15 cellular contexts compared by ENCODE assay signal in the genomic region with DNA sequence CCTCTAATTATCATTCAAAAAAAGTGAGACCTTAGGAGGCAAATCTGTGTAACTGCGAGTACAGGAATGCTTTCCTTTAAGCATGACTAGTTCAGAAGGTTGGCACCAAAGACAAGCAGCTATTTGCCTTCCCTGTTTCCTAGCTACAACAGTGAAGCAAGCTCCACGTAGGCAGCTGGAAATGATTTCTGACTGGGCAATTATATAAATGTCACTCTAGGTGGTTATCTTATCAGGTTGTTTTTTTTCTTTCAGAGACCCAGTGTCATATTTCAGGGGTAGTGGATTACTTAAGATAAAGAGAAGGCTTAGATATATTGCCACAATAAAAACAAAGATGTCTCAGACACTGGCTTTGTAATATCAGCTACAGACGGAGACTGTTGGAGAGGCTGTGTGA.
DNase-seq lines count a peak whose midpoint lies in the region; ATAC-seq, FAIRE-seq and TF ChIP-seq lines count a peak whose summit lies in the region.
"Had no signal": no experiment of that assay in that cellular context is flagged by ENCODE, and none has a peak within 500 bp of the region (broad histone marks: within the 10 kb centered on the region; RNA-seq: fewer than 3 reads in every experiment).

No MANE protein-coding gene starts in this region.

- 0 out of 2 replicates have a peak, but pooled peaks have one; percentile 28 for ATAC-seq in WTC11
- ATAC-seq in upper lobe of right lung: no peak
- no peak for ATAC-seq in stimulated activated naive CD8-positive, alpha-beta T cell treated with anti-CD3 and anti-CD28 coated beads, Interleukin-15, amount 100 ng/mL, for 72 hours
- ATAC-seq: naive thymus-derived CD8-positive, alpha-beta T cell had no signal

- H3K27ac ChIP-seq in A673 (ENCODE audit: low read depth, low read length, poor library complexity, severe bottlenecking) (no peak overlapping the region), HEK293 (ENCODE audit: extremely low read depth, low read depth, low read length) (no peak overlapping the region; the same call in 1 of the 2 replicates), upper lobe of right lung (no peak overlapping the region)
- H3K27ac ChIP-seq: left ventricle myocardium inferior, Peyer's patch, tibial nerve had no signal

- intact Hi-C loops in A673 (cut with micrococcal nuclease; ENCODE audit: unreplicated experiment): no loop called here
- intact Hi-C loops in upper lobe of right lung (cut with DNase I): no loop called here

- peaks cover 4% of the 10 kb centered on the region; the same call in 1 of the 2 replicates for H3K9me3 Mint-ChIP-seq in WTC11
- H3K9me3 Mint-ChIP-seq in nephron: no peaks in the 10 kb centered on the region
- H3K9me3 Mint-ChIP-seq in activated naive CD4-positive, alpha-beta T cell treated with anti-CD3 and anti-CD28 coated beads, Interleukin-2, amount 10 ng/mL, durations not matched to agents 7 days and 5 days: peaks cover 6% of the 10 kb centered on the region
- H3K9me3 Mint-ChIP-seq in stimulated activated naive CD8-positive, alpha-beta T cell treated with anti-CD3 and anti-CD28 coated beads, Interleukin-15, amount 100 ng/mL, for 72 hours: peaks cover 5 to 18% of the 10 kb centered on the region in 2 donors

- POLR2A ChIA-PET in A673 (lab: Charles Lee; ENCODE audit: low non-redundant PET) (no interaction called here), HEK293 (lab: Yijun Ruan, JAX) (interaction anchor here (0.7 kb wide), 1 partner anchor 106 kb away, joined by 5 read pairs; no protein-coding TSS in a partner anchor), WTC11 (lab: Charles Lee) (no interaction called here)

- peaks cover 23% of the 10 kb centered on the region; the same call in 1 of the 2 replicates for H3K4me1 Mint-ChIP-seq in WTC11
- H3K4me1 Mint-ChIP-seq in nephron: peaks cover 20% of the 10 kb centered on the region
- no peaks in the 10 kb centered on the region for H3K4me1 Mint-ChIP-seq in activated naive CD4-positive, alpha-beta T cell treated with anti-CD3 and anti-CD28 coated beads, Interleukin-2, amount 10 ng/mL, durations not matched to agents 7 days and 5 days
- no peaks in the 10 kb centered on the region for H3K4me1 Mint-ChIP-seq in stimulated activated naive CD8-positive, alpha-beta T cell treated with anti-CD3 and anti-CD28 coated beads, Interleukin-15, amount 100 ng/mL, for 72 hours
- H3K4me1 Mint-ChIP-seq: activated B cell treated with CpG ODN at 0.5 μM for 24 hours; naive thymus-derived CD8-positive, alpha-beta T cell had no signal

- H3K27me3 ChIP-seq in A673 (replicated peaks; ENCODE audit: insufficient read depth, low read depth, low read length, poor library complexity): no peaks in the 10 kb centered on the region
- no peaks in the 10 kb centered on the region for H3K27me3 ChIP-seq in upper lobe of right lung
- H3K27me3 ChIP-seq: Peyer's patch, tibial nerve had no signal

- no peaks in the 10 kb centered on the region for H3K4me1 ChIP-seq in A673 (ENCODE audit: insufficient read depth, low read length, poor library complexity, severe bottlenecking)
- peaks cover 11% of the 10 kb centered on the region for H3K4me1 ChIP-seq in HEK293 (ENCODE audit: control insufficient read depth, insufficient read depth, low read length)
- no peaks in the 10 kb centered on the region for H3K4me1 ChIP-seq in upper lobe of right lung
- H3K4me1 ChIP-seq: left ventricle myocardium inferior, Peyer's patch, tibial nerve had no signal

- H3K27ac Mint-ChIP-seq in WTC11 (no peak overlapping the region), nephron (peak overlapping the region in 2 of 3 experiments; percentile 34 to 57)
- no peak overlapping the region for H3K27ac Mint-ChIP-seq in activated naive CD4-positive, alpha-beta T cell treated with anti-CD3 and anti-CD28 coated beads, Interleukin-2, amount 10 ng/mL, durations not matched to agents 7 days and 5 days
- H3K27ac Mint-ChIP-seq in stimulated activated naive CD8-positive, alpha-beta T cell treated with anti-CD3 and anti-CD28 coated beads, Interleukin-15, amount 100 ng/mL, for 72 hours: no peak overlapping the region
- H3K27ac Mint-ChIP-seq: activated B cell treated with CpG ODN at 0.5 μM for 24 hours; naive thymus-derived CD8-positive, alpha-beta T cell had no signal

- H3K4me3 Mint-ChIP-seq in WTC11 (no peak overlapping the region), nephron (no peak overlapping the region)
- H3K4me3 Mint-ChIP-seq in activated naive CD4-positive, alpha-beta T cell treated with anti-CD3 and anti-CD28 coated beads, Interleukin-2, amount 10 ng/mL, durations not matched to agents 7 days and 5 days: no peak overlapping the region
- no peak overlapping the region for H3K4me3 Mint-ChIP-seq in stimulated activated naive CD8-positive, alpha-beta T cell treated with anti-CD3 and anti-CD28 coated beads, Interleukin-15, amount 100 ng/mL, for 72 hours
- H3K4me3 Mint-ChIP-seq: activated B cell treated with CpG ODN at 0.5 μM for 24 hours; naive thymus-derived CD8-positive, alpha-beta T cell had no signal

- TF ChIP-seq CTCF in A673 (conservative IDR thresholded peaks at IDR 0.05; ENCODE audit: low read depth, low read length) (no peak), HEK293 (tag by site-specific recombination; IDR thresholded peaks at IDR 0.05) (no peak), WTC11 (IDR thresholded peaks at IDR 0.05) (no peak), nephron (IDR thresholded peaks at IDR 0.05; ENCODE audit: unreplicated experiment in 3 of 3) (no peak), upper lobe of right lung (IDR thresholded peaks at IDR 0.05) (no peak)

- H3K4me3 ChIP-seq in A673 (ENCODE audit: low read depth, low read length, poor library complexity, severe bottlenecking) (no peak overlapping the region), HEK293 (ENCODE audit: low read depth, low read length) (no peak overlapping the region), upper lobe of right lung (no peak overlapping the region)
- H3K4me3 ChIP-seq: left ventricle myocardium inferior, Peyer's patch, tibial nerve had no signal

- DNase-seq in A673 (ENCODE audit: low spot score) (peak; percentile 51), WTC11 (ENCODE audit: low spot score) (no peak), GM19239 (ENCODE audit: insufficient read length, low spot score) (no peak), upper lobe of right lung (no peak)
- no peak for DNase-seq in activated naive CD4-positive, alpha-beta T cell treated with anti-CD3 and anti-CD28 coated beads, Interleukin-2, amount 10 ng/mL, durations not matched to agents 7 days and 5 days
- DNase-seq in stimulated activated naive CD8-positive, alpha-beta T cell treated with anti-CD3 and anti-CD28 coated beads, Interleukin-15, amount 100 ng/mL, for 72 hours: no peak
- DNase-seq: activated B cell treated with CpG ODN at 0.5 μM for 24 hours; left ventricle myocardium inferior; naive thymus-derived CD8-positive, alpha-beta T cell; NCI-H510A; Peyer's patch; stimulated activated CD4-positive, alpha-beta T cell treated with anti-CD3 and anti-CD28 coated beads, Interleukin-4, amount 100 ng/mL, for 24 hours had no signal

- H3K36me3 ChIP-seq in A673 (ENCODE audit: insufficient read depth, low read length, poor library complexity, severe bottlenecking): no peaks in the 10 kb centered on the region
- no peaks in the 10 kb centered on the region for H3K36me3 ChIP-seq in HEK293 (ENCODE audit: control insufficient read depth in 2 of 2, insufficient read depth in 1 of 2, low read length in 2 of 2)
- no peaks in the 10 kb centered on the region for H3K36me3 ChIP-seq in upper lobe of right lung
- H3K36me3 ChIP-seq: left ventricle myocardium inferior, Peyer's patch, tibial nerve had no signal

- FAIRE-seq in GM19239 (lab: Jason Lieb, UNC): no peak

- no peaks in the 10 kb centered on the region for H3K27me3 Mint-ChIP-seq in WTC11 (ENCODE audit: low read depth)
- no peaks in the 10 kb centered on the region for H3K27me3 Mint-ChIP-seq in nephron (ENCODE audit: low read depth)
- H3K27me3 Mint-ChIP-seq in activated naive CD4-positive, alpha-beta T cell treated with anti-CD3 and anti-CD28 coated beads, Interleukin-2, amount 10 ng/mL, durations not matched to agents 7 days and 5 days: no peaks in the 10 kb centered on the region
- H3K27me3 Mint-ChIP-seq in stimulated activated naive CD8-positive, alpha-beta T cell treated with anti-CD3 and anti-CD28 coated beads, Interleukin-15, amount 100 ng/mL, for 72 hours: no peaks in the 10 kb centered on the region
- H3K27me3 Mint-ChIP-seq: activated B cell treated with CpG ODN at 0.5 μM for 24 hours; naive thymus-derived CD8-positive, alpha-beta T cell had no signal

- H3K36me3 Mint-ChIP-seq in WTC11: no peaks in the 10 kb centered on the region
- no peaks in the 10 kb centered on the region for H3K36me3 Mint-ChIP-seq in nephron (ENCODE audit: low read depth)
- H3K36me3 Mint-ChIP-seq in activated naive CD4-positive, alpha-beta T cell treated with anti-CD3 and anti-CD28 coated beads, Interleukin-2, amount 10 ng/mL, durations not matched to agents 7 days and 5 days: no peaks in the 10 kb centered on the region
- H3K36me3 Mint-ChIP-seq: naive thymus-derived CD8-positive, alpha-beta T cell had no signal

- no peaks in the 10 kb centered on the region for H3K9me3 ChIP-seq in A673 (ENCODE audit: low read depth, low read length, poor library complexity, severe bottlenecking)
- H3K9me3 ChIP-seq in HEK293 (ENCODE audit: control insufficient read depth, insufficient read depth, low read depth, low read length): no peaks in the 10 kb centered on the region
- no peaks in the 10 kb centered on the region for H3K9me3 ChIP-seq in upper lobe of right lung
- H3K9me3 ChIP-seq: left ventricle myocardium inferior, Peyer's patch, tibial nerve had no signal

- CTCF ChIA-PET in A673 (lab: Charles Lee): no interaction called here
- CTCF ChIA-PET in HEK293 (lab: Yijun Ruan, JAX): no interaction called here
- CTCF ChIA-PET in WTC11 (lab: Charles Lee): no interaction called here
- CTCF ChIA-PET in activated naive CD4-positive, alpha-beta T cell treated with anti-CD3 and anti-CD28 coated beads, Interleukin-2, amount 10 ng/mL, durations not matched to agents 7 days and 5 days (lab: Charles Lee): no interaction called here

- no TSS peak for BruUV-seq in A673 (replicated peaks; lab: Mats Ljungman, UMichigan)

TF ChIP-seq in HEK293, 187 proteins besides CTCF, POLR2A, EP300 and RAD21 (continues in another document):
- TF ChIP-seq TCF7L2 (IDR thresholded peaks at IDR 0.05; ENCODE audit: borderline replicate concordance, low read depth, low read length): peak; percentile 86
- TF ChIP-seq SETDB1 (IDR thresholded peaks at IDR 0.05; ENCODE audit: insufficient read length, low read length): peak; percentile 33

TF ChIP-seq in WTC11, 78 proteins besides CTCF, POLR2A, EP300 and RAD21 (continues in another document):
- TF ChIP-seq ELF4 (CRISPR knock-in tag; IDR thresholded peaks at IDR 0.05; ENCODE audit: low read depth) (no peak), SOX15 (CRISPR knock-in tag; IDR thresholded peaks at IDR 0.05) (no peak), OVOL2 (CRISPR knock-in tag; IDR thresholded peaks at IDR 0.05; ENCODE audit: borderline replicate concordance) (no peak)

Comparison
In these comparisons a context has a peak if more than half of its experiments do, and no peak if none do; other contexts are left out.
1. H3K27ac Mint-ChIP-seq: peak in nephron (2 of 3); none in WTC11 (single experiment), activated naive CD4-positive, alpha-beta T cell treated with anti-CD3 and anti-CD28 coated beads, Interleukin-2, amount 10 ng/mL, durations not matched to agents 7 days and 5 days (single experiment) and stimulated activated naive CD8-positive, alpha-beta T cell treated with anti-CD3 and anti-CD28 coated beads, Interleukin-15, amount 100 ng/mL, for 72 hours (0 of 2).